11 cellular contexts compared by ENCODE assay signal in genomic region chr1:111294390-111294789, GRCh38. TPM values are rescaled to one million over a fixed set of nuclear protein-coding genes. Genes with fewer than 3 reads are reported as not detected.
"Had no signal": no experiment of that assay in that cellular context is flagged by ENCODE, and none has a peak within 500 bp of the region (broad histone marks: within the 10 kb centered on the region; RNA-seq: fewer than 3 reads in every experiment).

No MANE protein-coding gene starts in this region.

- H3K4me3 Mint-ChIP-seq: IgD-negative memory B cell had no signal

- H3K27me3 Mint-ChIP-seq: IgD-negative memory B cell had no signal

- H3K4me1 Mint-ChIP-seq: IgD-negative memory B cell had no signal

- DNase-seq: IMR-90, KBM-7, KG1 had no signal

- H3K4me3 ChIP-seq: K562 had no signal

- H3K9ac ChIP-seq: KMS-11 had no signal

- H3K4me2 ChIP-seq: KMS-11 had no signal

- H3K27ac ChIP-seq: HL-60, KMS-11 had no signal

- H3K36me3 Mint-ChIP-seq: IgD-negative memory B cell had no signal

- H3K27ac Mint-ChIP-seq: IgD-negative memory B cell had no signal

- ATAC-seq: HepG2, K562 had no signal

- FAIRE-seq: HepG2, HTR-8/SVneo, K562 had no signal

RNA-seq across cellular contexts. Expression of gene CHIA, which starts 3.7 kb away (rescaled TPM):
- total RNA-seq: HepG2, HT-29, HT1080, IMR-90, K562 had no signal
- polyA plus RNA-seq: HepG2, IMR-90, K562 had no signal
